In the genomic region with DNA sequence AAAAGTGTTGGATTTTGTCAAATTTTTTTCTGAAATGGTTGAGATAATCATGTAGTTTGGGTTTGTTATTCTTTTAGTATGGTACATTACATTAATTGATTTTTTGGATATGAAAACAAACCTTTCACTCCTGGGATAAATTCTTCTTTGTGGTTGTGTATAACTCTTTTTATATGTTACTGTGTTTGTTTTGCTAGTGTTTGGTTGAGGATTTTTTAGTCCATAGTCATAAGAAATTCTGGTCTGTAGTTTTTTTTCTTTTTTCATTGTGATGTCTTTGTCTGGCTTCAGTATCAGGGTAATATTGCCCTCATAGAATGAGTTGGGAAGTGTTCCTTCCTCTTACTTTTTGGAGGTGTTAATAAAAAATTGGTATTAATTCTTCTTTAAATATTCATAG, we compare ENCODE assay signal across 2 cellular contexts.
TF ChIP-seq lines count a peak whose summit lies in the region.

No MANE protein-coding gene starts in this region.

TF ChIP-seq in IMR-90, 13 proteins besides CTCF, POLR2A, EP300 and RAD21 (continued from another document):
- TF ChIP-seq, protein P1, sequence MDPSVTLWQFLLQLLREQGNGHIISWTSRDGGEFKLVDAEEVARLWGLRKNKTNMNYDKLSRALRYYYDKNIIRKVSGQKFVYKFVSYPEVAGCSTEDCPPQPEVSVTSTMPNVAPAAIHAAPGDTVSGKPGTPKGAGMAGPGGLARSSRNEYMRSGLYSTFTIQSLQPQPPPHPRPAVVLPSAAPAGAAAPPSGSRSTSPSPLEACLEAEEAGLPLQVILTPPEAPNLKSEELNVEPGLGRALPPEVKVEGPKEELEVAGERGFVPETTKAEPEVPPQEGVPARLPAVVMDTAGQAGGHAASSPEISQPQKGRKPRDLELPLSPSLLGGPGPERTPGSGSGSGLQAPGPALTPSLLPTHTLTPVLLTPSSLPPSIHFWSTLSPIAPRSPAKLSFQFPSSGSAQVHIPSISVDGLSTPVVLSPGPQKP (IDR thresholded peaks at IDR 0.05; ENCODE audit: borderline replicate concordance, low read depth, low read length), result no peak
- TF ChIP-seq SMC3 (IDR thresholded peaks at IDR 0.05; ENCODE audit: low read depth, low read length) (no peak), MAFK (IDR thresholded peaks at IDR 0.05; ENCODE audit: low read depth, low read length) (no peak), MAZ (IDR thresholded peaks at IDR 0.05; ENCODE audit: borderline replicate concordance, low read depth, low read length) (no peak), FOS (IDR thresholded peaks at IDR 0.05; ENCODE audit: low read depth, low read length) (no peak), NFE2L2 (IDR thresholded peaks at IDR 0.05; ENCODE audit: low read depth, low read length) (no peak)
- TF ChIP-seq, protein P2, sequence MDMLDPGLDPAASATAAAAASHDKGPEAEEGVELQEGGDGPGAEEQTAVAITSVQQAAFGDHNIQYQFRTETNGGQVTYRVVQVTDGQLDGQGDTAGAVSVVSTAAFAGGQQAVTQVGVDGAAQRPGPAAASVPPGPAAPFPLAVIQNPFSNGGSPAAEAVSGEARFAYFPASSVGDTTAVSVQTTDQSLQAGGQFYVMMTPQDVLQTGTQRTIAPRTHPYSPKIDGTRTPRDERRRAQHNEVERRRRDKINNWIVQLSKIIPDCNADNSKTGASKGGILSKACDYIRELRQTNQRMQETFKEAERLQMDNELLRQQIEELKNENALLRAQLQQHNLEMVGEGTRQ (IDR thresholded peaks at IDR 0.05; ENCODE audit: low read depth, low read length), result no peak

TF ChIP-seq in WTC11, 78 proteins besides CTCF, POLR2A, EP300 and RAD21 (continued from another document):
- TF ChIP-seq, protein P3, sequence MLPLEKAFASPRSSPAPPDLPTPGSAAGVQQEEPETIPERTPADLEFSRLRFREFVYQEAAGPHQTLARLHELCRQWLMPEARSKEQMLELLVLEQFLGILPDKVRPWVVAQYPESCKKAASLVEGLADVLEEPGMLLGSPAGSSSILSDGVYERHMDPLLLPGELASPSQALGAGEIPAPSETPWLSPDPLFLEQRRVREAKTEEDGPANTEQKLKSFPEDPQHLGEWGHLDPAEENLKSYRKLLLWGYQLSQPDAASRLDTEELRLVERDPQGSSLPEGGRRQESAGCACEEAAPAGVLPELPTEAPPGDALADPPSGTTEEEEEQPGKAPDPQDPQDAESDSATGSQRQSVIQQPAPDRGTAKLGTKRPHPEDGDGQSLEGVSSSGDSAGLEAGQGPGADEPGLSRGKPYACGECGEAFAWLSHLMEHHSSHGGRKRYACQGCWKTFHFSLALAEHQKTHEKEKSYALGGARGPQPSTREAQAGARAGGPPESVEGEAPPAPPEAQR (CRISPR knock-in tag; IDR thresholded peaks at IDR 0.05), result no peak
- TF ChIP-seq, protein P4, sequence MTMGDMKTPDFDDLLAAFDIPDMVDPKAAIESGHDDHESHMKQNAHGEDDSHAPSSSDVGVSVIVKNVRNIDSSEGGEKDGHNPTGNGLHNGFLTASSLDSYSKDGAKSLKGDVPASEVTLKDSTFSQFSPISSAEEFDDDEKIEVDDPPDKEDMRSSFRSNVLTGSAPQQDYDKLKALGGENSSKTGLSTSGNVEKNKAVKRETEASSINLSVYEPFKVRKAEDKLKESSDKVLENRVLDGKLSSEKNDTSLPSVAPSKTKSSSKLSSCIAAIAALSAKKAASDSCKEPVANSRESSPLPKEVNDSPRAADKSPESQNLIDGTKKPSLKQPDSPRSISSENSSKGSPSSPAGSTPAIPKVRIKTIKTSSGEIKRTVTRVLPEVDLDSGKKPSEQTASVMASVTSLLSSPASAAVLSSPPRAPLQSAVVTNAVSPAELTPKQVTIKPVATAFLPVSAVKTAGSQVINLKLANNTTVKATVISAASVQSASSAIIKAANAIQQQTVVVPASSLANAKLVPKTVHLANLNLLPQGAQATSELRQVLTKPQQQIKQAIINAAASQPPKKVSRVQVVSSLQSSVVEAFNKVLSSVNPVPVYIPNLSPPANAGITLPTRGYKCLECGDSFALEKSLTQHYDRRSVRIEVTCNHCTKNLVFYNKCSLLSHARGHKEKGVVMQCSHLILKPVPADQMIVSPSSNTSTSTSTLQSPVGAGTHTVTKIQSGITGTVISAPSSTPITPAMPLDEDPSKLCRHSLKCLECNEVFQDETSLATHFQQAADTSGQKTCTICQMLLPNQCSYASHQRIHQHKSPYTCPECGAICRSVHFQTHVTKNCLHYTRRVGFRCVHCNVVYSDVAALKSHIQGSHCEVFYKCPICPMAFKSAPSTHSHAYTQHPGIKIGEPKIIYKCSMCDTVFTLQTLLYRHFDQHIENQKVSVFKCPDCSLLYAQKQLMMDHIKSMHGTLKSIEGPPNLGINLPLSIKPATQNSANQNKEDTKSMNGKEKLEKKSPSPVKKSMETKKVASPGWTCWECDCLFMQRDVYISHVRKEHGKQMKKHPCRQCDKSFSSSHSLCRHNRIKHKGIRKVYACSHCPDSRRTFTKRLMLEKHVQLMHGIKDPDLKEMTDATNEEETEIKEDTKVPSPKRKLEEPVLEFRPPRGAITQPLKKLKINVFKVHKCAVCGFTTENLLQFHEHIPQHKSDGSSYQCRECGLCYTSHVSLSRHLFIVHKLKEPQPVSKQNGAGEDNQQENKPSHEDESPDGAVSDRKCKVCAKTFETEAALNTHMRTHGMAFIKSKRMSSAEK (CRISPR knock-in tag; IDR thresholded peaks at IDR 0.05; ENCODE audit: borderline replicate concordance), result no peak
- TF ChIP-seq, protein P5, sequence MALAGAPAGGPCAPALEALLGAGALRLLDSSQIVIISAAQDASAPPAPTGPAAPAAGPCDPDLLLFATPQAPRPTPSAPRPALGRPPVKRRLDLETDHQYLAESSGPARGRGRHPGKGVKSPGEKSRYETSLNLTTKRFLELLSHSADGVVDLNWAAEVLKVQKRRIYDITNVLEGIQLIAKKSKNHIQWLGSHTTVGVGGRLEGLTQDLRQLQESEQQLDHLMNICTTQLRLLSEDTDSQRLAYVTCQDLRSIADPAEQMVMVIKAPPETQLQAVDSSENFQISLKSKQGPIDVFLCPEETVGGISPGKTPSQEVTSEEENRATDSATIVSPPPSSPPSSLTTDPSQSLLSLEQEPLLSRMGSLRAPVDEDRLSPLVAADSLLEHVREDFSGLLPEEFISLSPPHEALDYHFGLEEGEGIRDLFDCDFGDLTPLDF (CRISPR knock-in tag; IDR thresholded peaks at IDR 0.05), result no peak
- TF ChIP-seq FOXJ3 (CRISPR knock-in tag; IDR thresholded peaks at IDR 0.05; ENCODE audit: borderline replicate concordance) (no peak), MXD4 (CRISPR knock-in tag; IDR thresholded peaks at IDR 0.05; ENCODE audit: borderline replicate concordance) (no peak)
